In the genomic region with DNA sequence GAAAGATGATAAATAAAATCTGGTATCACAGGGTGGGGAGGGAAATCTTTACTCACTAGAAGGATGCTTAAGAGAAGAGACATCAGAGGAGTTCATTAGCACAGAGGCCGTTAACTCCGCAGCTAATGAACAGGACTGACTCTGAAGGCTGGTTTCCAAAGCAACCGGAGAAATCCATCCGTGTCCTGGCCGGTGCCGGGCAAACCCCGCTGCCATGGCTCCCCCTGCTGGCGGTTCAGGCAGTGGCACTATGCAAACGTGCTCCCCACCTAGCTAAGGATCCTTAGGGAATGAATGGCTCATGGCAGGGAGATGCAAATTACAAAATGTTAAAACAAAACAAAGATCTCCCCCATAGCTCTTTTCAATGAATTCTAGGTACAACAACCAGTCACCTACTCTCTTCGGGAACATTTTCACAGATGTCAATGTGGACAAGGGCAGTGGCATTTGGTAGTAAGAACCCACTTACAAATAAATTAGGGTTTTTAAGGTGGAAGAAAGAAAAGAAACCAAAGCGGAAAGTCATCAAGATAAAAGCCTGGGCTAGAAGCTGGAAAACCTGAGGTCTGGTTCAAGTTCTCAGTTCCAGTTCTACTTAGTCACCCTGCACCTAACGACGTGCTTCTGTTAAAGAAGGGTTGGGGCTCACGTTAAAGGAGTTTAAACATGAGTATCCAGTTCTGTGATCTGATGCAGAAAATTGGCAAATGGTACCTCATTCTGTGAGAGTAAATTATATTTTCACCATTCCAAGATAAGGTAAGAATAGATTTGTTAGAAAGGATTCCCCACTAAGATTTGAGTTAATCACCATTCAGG, we compare ENCODE assay signal across 8 cellular contexts.
DNase-seq lines count a peak whose midpoint lies in the region; ATAC-seq, FAIRE-seq and TF ChIP-seq lines count a peak whose summit lies in the region.

No MANE protein-coding gene starts in this region.

- H3K27ac Mint-ChIP-seq in activated naive CD8-positive, alpha-beta T cell treated with anti-CD3 and anti-CD28 coated beads for 36 hours: no peak overlapping the region
- no peak overlapping the region for H3K27ac Mint-ChIP-seq in progenitor cell of endocrine pancreas

- H3K9me3 Mint-ChIP-seq in activated naive CD8-positive, alpha-beta T cell treated with anti-CD3 and anti-CD28 coated beads for 36 hours: no peaks in the 10 kb centered on the region
- H3K9me3 Mint-ChIP-seq in progenitor cell of endocrine pancreas (ENCODE audit: low read depth): no peaks in the 10 kb centered on the region

- no peak overlapping the region for H3K27ac ChIP-seq in A549
- H3K27ac ChIP-seq in heart left ventricle: no peak overlapping the region
- no peak overlapping the region for H3K27ac ChIP-seq in aorta (ENCODE audit: low read depth in 1 of 2, low read length in 2 of 2)

- H3K9me3 ChIP-seq in A549: no peaks in the 10 kb centered on the region
- H3K9me3 ChIP-seq in heart left ventricle: no peaks in the 10 kb centered on the region
- H3K9me3 ChIP-seq in aorta (ENCODE audit: control insufficient read depth, low read length): no peaks in the 10 kb centered on the region

- no peaks in the 10 kb centered on the region for H3K27me3 Mint-ChIP-seq in activated naive CD8-positive, alpha-beta T cell treated with anti-CD3 and anti-CD28 coated beads for 36 hours
- no peaks in the 10 kb centered on the region for H3K27me3 Mint-ChIP-seq in progenitor cell of endocrine pancreas

- H3K27me3 ChIP-seq in heart left ventricle (no peaks in the 10 kb centered on the region), aorta (ENCODE audit: control insufficient read depth in 1 of 2, insufficient read depth in 2 of 2, low read length in 1 of 2) (no peaks in the 10 kb centered on the region)

- intact Hi-C loops in heart left ventricle (cut with DNase I): loop anchor here in 2 of 10 donors (2.0 to 5.0 kb wide), 2 partner anchors 110 to 119 kb away; no protein-coding TSS in a partner anchor
- intact Hi-C loops in aorta (cut with DNase I): no loop called here

- H3K36me3 Mint-ChIP-seq in activated naive CD8-positive, alpha-beta T cell treated with anti-CD3 and anti-CD28 coated beads for 36 hours: peaks cover 6% of the 10 kb centered on the region
- peaks cover 29% of the 10 kb centered on the region for H3K36me3 Mint-ChIP-seq in progenitor cell of endocrine pancreas (ENCODE audit: insufficient read depth)

- H3K4me2 ChIP-seq in A549: no peak overlapping the region

- H3K4me1 ChIP-seq in A549 (peaks cover 2% of the 10 kb centered on the region; the same call in 2 of the 3 replicates), heart left ventricle (peaks cover 0 to 4% (median 0%) of the 10 kb centered on the region in 12 donors), aorta (ENCODE audit: control insufficient read depth in 1 of 2, insufficient read depth in 2 of 2, low read length in 2 of 2) (no peaks in the 10 kb centered on the region)

- H3K36me3 ChIP-seq in heart left ventricle (peaks cover 2 to 92% (median 54%) of the 10 kb centered on the region in 9 donors), aorta (ENCODE audit: control insufficient read depth in 1 of 2, insufficient read depth in 2 of 2, low read length in 1 of 2) (peaks cover 2 to 11% of the 10 kb centered on the region in 2 donors)

- H3K4me3 Mint-ChIP-seq in activated naive CD8-positive, alpha-beta T cell treated with anti-CD3 and anti-CD28 coated beads for 36 hours: no peak overlapping the region
- H3K4me3 Mint-ChIP-seq in progenitor cell of endocrine pancreas (ENCODE audit: low read depth): no peak overlapping the region

- DNase-seq in A549 (ENCODE audit: low read depth in 1 of 2, low spot score in 1 of 2) (peak; percentile 65 to 73), GM13977 (ENCODE audit: low spot score) (peak; percentile 61), HPDE6-E6E7 (ENCODE audit: extremely low spot score) (peak; percentile 27), SK-MEL-5 (ENCODE audit: low read depth, low spot score) (peak; percentile 65), heart left ventricle (peak; percentile 63 to 88 (median 65)), progenitor cell of endocrine pancreas (ENCODE audit: low spot score, unreplicated experiment) (peak; percentile 67), aorta (peak; percentile 82 to 94)
- peak; percentile 67 for DNase-seq in activated naive CD8-positive, alpha-beta T cell treated with anti-CD3 and anti-CD28 coated beads for 36 hours

- peak; percentile 56 for FAIRE-seq in A549 (lab: Jason Lieb, UNC)

- TF ChIP-seq CTCF in A549 (IDR thresholded peaks at IDR 0.05): peak; percentile 87
- peak; percentile 91 for TF ChIP-seq CTCF in GM13977 (IDR thresholded peaks at IDR 0.05; ENCODE audit: extremely low read depth, insufficient read depth, missing control alignments)
- peak; percentile 81 to 95 (median 90) for TF ChIP-seq CTCF in heart left ventricle (IDR thresholded peaks at IDR 0.05)
- TF ChIP-seq CTCF in progenitor cell of endocrine pancreas (IDR thresholded peaks at IDR 0.05; ENCODE audit: unreplicated experiment): peak; percentile 88

- TF ChIP-seq RAD21 in A549 (conservative IDR thresholded peaks at IDR 0.05 in 1 of 2, IDR thresholded peaks at IDR 0.05 in 1 of 2): peak; percentile 72 to 75

- no peak for TF ChIP-seq POLR2A in A549 (IDR thresholded peaks at IDR 0.05; ENCODE audit: low read length)
- TF ChIP-seq POLR2A in heart left ventricle (IDR thresholded peaks at IDR 0.05): no peak

- in situ Hi-C loops in GM13977 (cut with MboI; ENCODE audit: low pct_unique_long_range_greater_than_20kb, low sequenced_read_pairs, unreplicated experiment): no loop called here
- in situ Hi-C loops in SK-MEL-5 (cut with HindIII; ENCODE audit: low pct_unique_long_range_greater_than_20kb, low sequenced_read_pairs): no loop called here

- peak; percentile 97 to 99 for ATAC-seq in A549
- peak in 3 of 4 donors; percentile 73 to 81 (median 79) for ATAC-seq in heart left ventricle
- ATAC-seq in aorta (ENCODE audit: low FRiP score): peak; percentile 80

- peaks cover 6% of the 10 kb centered on the region for H3K4me1 Mint-ChIP-seq in activated naive CD8-positive, alpha-beta T cell treated with anti-CD3 and anti-CD28 coated beads for 36 hours
- no peaks in the 10 kb centered on the region for H3K4me1 Mint-ChIP-seq in progenitor cell of endocrine pancreas (ENCODE audit: low read depth)

- POLR2A ChIA-PET in A549 (lab: Yijun Ruan, JAX): interaction anchor here (0.6 kb wide), 1 partner anchor 978 kb away, joined by 4 read pairs; no protein-coding TSS in a partner anchor

- no peak overlapping the region for H3K4me3 ChIP-seq in A549
- H3K4me3 ChIP-seq in heart left ventricle: no peak overlapping the region
- no peak overlapping the region for H3K4me3 ChIP-seq in aorta (ENCODE audit: low read length in 2 of 2)

- TF ChIP-seq EP300 in A549 (IDR thresholded peaks at IDR 0.05): no peak

- WGBS in A549 (ENCODE audit: missing lambda C conversion rate): 27% methylated on average over 14 of the region's 14 CpGs
- 29 to 31% (median 30%) methylated on average over 14 of the region's 14 CpGs for WGBS in heart left ventricle, 4 donors
- WGBS in aorta, 2 donors: 23 to 25% methylated on average over 14 of the region's 14 CpGs

- CTCF ChIA-PET in A549 (lab: Yijun Ruan, JAX): interaction anchor here (0.6 to 3.5 kb wide), 40 partner anchors 8 to 876 kb away, joined by 3 to 22 read pairs (median 4); no protein-coding TSS in a partner anchor

TF ChIP-seq in A549, 52 proteins besides CTCF, POLR2A, EP300 and RAD21:
- TF ChIP-seq HDAC2 (IDR thresholded peaks at IDR 0.05): no peak
- TF ChIP-seq, protein P1, sequence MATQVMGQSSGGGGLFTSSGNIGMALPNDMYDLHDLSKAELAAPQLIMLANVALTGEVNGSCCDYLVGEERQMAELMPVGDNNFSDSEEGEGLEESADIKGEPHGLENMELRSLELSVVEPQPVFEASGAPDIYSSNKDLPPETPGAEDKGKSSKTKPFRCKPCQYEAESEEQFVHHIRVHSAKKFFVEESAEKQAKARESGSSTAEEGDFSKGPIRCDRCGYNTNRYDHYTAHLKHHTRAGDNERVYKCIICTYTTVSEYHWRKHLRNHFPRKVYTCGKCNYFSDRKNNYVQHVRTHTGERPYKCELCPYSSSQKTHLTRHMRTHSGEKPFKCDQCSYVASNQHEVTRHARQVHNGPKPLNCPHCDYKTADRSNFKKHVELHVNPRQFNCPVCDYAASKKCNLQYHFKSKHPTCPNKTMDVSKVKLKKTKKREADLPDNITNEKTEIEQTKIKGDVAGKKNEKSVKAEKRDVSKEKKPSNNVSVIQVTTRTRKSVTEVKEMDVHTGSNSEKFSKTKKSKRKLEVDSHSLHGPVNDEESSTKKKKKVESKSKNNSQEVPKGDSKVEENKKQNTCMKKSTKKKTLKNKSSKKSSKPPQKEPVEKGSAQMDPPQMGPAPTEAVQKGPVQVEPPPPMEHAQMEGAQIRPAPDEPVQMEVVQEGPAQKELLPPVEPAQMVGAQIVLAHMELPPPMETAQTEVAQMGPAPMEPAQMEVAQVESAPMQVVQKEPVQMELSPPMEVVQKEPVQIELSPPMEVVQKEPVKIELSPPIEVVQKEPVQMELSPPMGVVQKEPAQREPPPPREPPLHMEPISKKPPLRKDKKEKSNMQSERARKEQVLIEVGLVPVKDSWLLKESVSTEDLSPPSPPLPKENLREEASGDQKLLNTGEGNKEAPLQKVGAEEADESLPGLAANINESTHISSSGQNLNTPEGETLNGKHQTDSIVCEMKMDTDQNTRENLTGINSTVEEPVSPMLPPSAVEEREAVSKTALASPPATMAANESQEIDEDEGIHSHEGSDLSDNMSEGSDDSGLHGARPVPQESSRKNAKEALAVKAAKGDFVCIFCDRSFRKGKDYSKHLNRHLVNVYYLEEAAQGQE (IDR thresholded peaks at IDR 0.05): no peak
- peak; percentile 69 for TF ChIP-seq SMC3 (IDR thresholded peaks at IDR 0.05)
- no peak for TF ChIP-seq ZFP36 (IDR thresholded peaks at IDR 0.05; ENCODE audit: borderline replicate concordance, partially characterized antibody)

Comparison
In these comparisons a context has a peak if more than half of its experiments do, and no peak if none do; other contexts are left out.
1. DNase-seq: peak in every context shown above with its lines; median percentile 88 in aorta; 69 in A549; 67 in activated naive CD8-positive, alpha-beta T cell treated with anti-CD3 and anti-CD28 coated beads for 36 hours; 67 in progenitor cell of endocrine pancreas; 65 in SK-MEL-5; 65 in heart left ventricle; 61 in GM13977; 27 in HPDE6-E6E7.